ENCODE assay signal across 8 cellular contexts in the genomic region with DNA sequence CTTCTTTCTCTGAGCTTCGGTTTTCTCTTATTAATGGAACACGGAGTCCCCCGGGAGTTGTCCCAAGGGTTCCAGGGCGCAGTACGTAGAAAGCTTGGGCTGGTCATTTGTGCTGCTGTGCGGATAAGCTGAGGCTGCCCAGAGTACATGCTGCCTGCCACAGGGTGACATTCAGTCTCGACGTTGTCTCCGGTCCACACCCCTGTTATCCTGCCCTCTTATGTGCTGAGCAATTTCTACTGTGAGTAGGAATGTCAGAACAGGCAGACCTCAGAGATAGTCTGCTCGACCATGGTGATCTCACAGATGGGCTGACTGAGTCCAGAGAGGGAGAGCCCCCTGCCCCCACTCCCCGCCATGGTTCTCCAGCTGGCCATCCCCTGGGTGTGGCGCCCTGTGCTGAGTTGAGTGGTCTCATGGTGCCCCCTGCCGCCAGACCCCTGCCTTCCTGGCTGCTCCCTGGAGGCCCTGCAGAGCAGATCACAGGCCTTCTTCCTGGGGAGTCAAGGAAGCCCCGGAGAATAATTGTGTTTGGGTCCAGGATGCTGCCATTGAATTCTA.
DNase-seq lines count a peak whose midpoint lies in the region; ATAC-seq and TF ChIP-seq lines count a peak whose summit lies in the region.

No MANE protein-coding gene starts in this region.

- CTCF ChIA-PET in activated CD8-positive, alpha-beta T cell treated with anti-CD3 and anti-CD28 coated beads for 36 hours (lab: Charles Lee): interaction anchor here (1.2 to 27.7 kb wide), 7 partner anchors 8 to 141 kb away, joined by 3 to 621 read pairs (median 4); no protein-coding TSS in a partner anchor
- CTCF ChIA-PET in PC-3 (lab: Charles Lee): no interaction called here

- DNase-seq in GM13977 (ENCODE audit: low spot score) (no peak), left cardiac atrium (peak; percentile 77), retina (peak; percentile 77), PC-3 (no peak), T-helper 9 cell (no peak), T1000 (lab: John Stamatoyannopoulos, UW) (no peak)
- peak; percentile 32 for DNase-seq in activated CD8-positive, alpha-beta T cell treated with anti-CD3 and anti-CD28 coated beads for 36 hours

- H3K9me2 ChIP-seq in PC-3 (replicated peaks; ENCODE audit: low read length): no peaks in the 10 kb centered on the region

- no peak overlapping the region for H3K4me3 Mint-ChIP-seq in activated CD8-positive, alpha-beta T cell treated with anti-CD3 and anti-CD28 coated beads for 36 hours

- no peak overlapping the region for H3K27ac ChIP-seq in PC-3 (ENCODE audit: low read length)

- H3K27ac Mint-ChIP-seq in activated CD8-positive, alpha-beta T cell treated with anti-CD3 and anti-CD28 coated beads for 36 hours: no peak overlapping the region

- no peaks in the 10 kb centered on the region for H4K20me1 ChIP-seq in PC-3 (ENCODE audit: low read length)

- POLR2A ChIA-PET in activated CD8-positive, alpha-beta T cell treated with anti-CD3 and anti-CD28 coated beads for 36 hours (lab: Charles Lee): interaction anchor here (0.9 to 2.6 kb wide), 3 partner anchors 8 to 177 kb away, joined by 3 to 9 read pairs (median 6); a partner anchor contains a TSS
- POLR2A ChIA-PET in PC-3 (lab: Charles Lee; ENCODE audit: unreplicated experiment): no interaction called here

- H3K9me3 Mint-ChIP-seq in activated CD8-positive, alpha-beta T cell treated with anti-CD3 and anti-CD28 coated beads for 36 hours: no peaks in the 10 kb centered on the region

- H3K79me2 ChIP-seq in PC-3 (ENCODE audit: low read length): peaks cover 9% of the 10 kb centered on the region; the same call in 1 of the 2 replicates

- H3K4me2 ChIP-seq in PC-3 (ENCODE audit: low read length): no peak overlapping the region

- H3K9me3 ChIP-seq in PC-3 (ENCODE audit: low read length): no peaks in the 10 kb centered on the region

- peaks cover 13% of the 10 kb centered on the region for H3K36me3 ChIP-seq in PC-3 (ENCODE audit: low read depth, low read length)

- H3K4me3 ChIP-seq in PC-3 (ENCODE audit: low read length): no peak overlapping the region

- H3K9ac ChIP-seq in PC-3 (ENCODE audit: low read length): no peak overlapping the region

- intact Hi-C loops in activated CD8-positive, alpha-beta T cell treated with anti-CD3 and anti-CD28 coated beads for 36 hours (cut with micrococcal nuclease): no loop called here
- intact Hi-C loops in left cardiac atrium (cut with DNase I) (loop anchor here (1.0 to 5.0 kb wide), 3 partner anchors 80 to 140 kb away; no protein-coding TSS in a partner anchor), PC-3 (cut with micrococcal nuclease) (no loop called here)

- H3K27me3 Mint-ChIP-seq in activated CD8-positive, alpha-beta T cell treated with anti-CD3 and anti-CD28 coated beads for 36 hours: no peaks in the 10 kb centered on the region

- H3F3A ChIP-seq in PC-3 (ENCODE audit: low read length, unreplicated experiment): no peaks in the 10 kb centered on the region

- BruUV-seq in PC-3 (replicated peaks; lab: Mats Ljungman, UMichigan): no TSS peak

- peaks cover 9% of the 10 kb centered on the region for H3K4me1 ChIP-seq in PC-3 (ENCODE audit: insufficient read depth, low read length)

- no peak for ATAC-seq in activated CD8-positive, alpha-beta T cell treated with anti-CD3 and anti-CD28 coated beads for 36 hours
- peak; percentile 65 to 68 for ATAC-seq in left cardiac atrium
- ATAC-seq in PC-3: no peak
- ATAC-seq in GM18858 (IDR thresholded peaks at IDR 0.05; ENCODE audit: unreplicated experiment): no peak

- no peaks in the 10 kb centered on the region for H3K27me3 ChIP-seq in PC-3 (ENCODE audit: low read length)

- TF ChIP-seq CTCF in GM13977 (IDR thresholded peaks at IDR 0.05; ENCODE audit: extremely low read depth, insufficient read depth, missing control alignments) (peak; percentile 15), PC-3 (conservative IDR thresholded peaks at IDR 0.05; ENCODE audit: low read depth, low read length) (no peak)
- no peak for TF ChIP-seq CTCF in activated CD8-positive, alpha-beta T cell treated with anti-CD3 and anti-CD28 coated beads for 36 hours (IDR thresholded peaks at IDR 0.05)

- peaks cover 62% of the 10 kb centered on the region for H3K4me1 Mint-ChIP-seq in activated CD8-positive, alpha-beta T cell treated with anti-CD3 and anti-CD28 coated beads for 36 hours (ENCODE audit: low read depth)

- peaks cover 43% of the 10 kb centered on the region for H3K36me3 Mint-ChIP-seq in activated CD8-positive, alpha-beta T cell treated with anti-CD3 and anti-CD28 coated beads for 36 hours (ENCODE audit: low read depth)

- no peak overlapping the region for H2AFZ ChIP-seq in PC-3 (ENCODE audit: low read length)

- in situ Hi-C loops in GM13977 (cut with MboI; ENCODE audit: low pct_unique_long_range_greater_than_20kb, low sequenced_read_pairs, unreplicated experiment): no loop called here

Comparison
In these comparisons a context has a peak if more than half of its experiments do, and no peak if none do; other contexts are left out.
1. DNase-seq: peak in activated CD8-positive, alpha-beta T cell treated with anti-CD3 and anti-CD28 coated beads for 36 hours (single experiment), left cardiac atrium (single experiment) and retina (single experiment); none in GM13977 (single experiment), PC-3 (single experiment), T-helper 9 cell (single experiment) and T1000 (single experiment).
2. ATAC-seq: peak in left cardiac atrium (2 of 2); none in activated CD8-positive, alpha-beta T cell treated with anti-CD3 and anti-CD28 coated beads for 36 hours (single experiment), PC-3 (single experiment) and GM18858 (single experiment).
3. intact Hi-C loops: an anchor here in left cardiac atrium (1.0 to 5.0 kb wide); none called in activated CD8-positive, alpha-beta T cell treated with anti-CD3 and anti-CD28 coated beads for 36 hours and PC-3.